Comparison of ENCODE assay signal across 14 cellular contexts in genomic region chr17:76351526-76352071, GRCh38. TPM values are rescaled to one million over a fixed set of nuclear protein-coding genes. Genes with fewer than 3 reads are reported as not detected.
DNase-seq lines count a peak whose midpoint lies in the region; ATAC-seq, FAIRE-seq and TF ChIP-seq lines count a peak whose summit lies in the region.
"Had no signal": no experiment of that assay in that cellular context is flagged by ENCODE, and none has a peak within 500 bp of the region (broad histone marks: within the 10 kb centered on the region; RNA-seq: fewer than 3 reads in every experiment).

No MANE protein-coding gene starts in this region.

- CTCF ChIA-PET in A549 (lab: Yijun Ruan, JAX), result interaction anchor here (0.6 to 29.4 kb wide), 11 partner anchors 12 to 346 kb away, joined by 3 to 899 read pairs (median 4); partner anchors contain the start of gene SPHK1
- CTCF ChIA-PET in Calu3 (lab: Charles Lee), result interaction anchor here (1.1 kb wide), 1 partner anchor 107 kb away, joined by 3 read pairs; no protein-coding TSS in a partner anchor
- CTCF ChIA-PET in activated CD4-positive, alpha-beta memory T cell treated with anti-CD3 and anti-CD28 coated beads for 36 hours (lab: Charles Lee), result interaction anchor here (0.8 to 8.4 kb wide), 5 partner anchors 33 to 57 kb away, joined by 4 to 97 read pairs (median 7); partner anchors contain the start of gene SPHK1

- ATAC-seq in A549 (no peak), left lobe of liver (peak; percentile 52)

- FAIRE-seq in A549 (lab: Jason Lieb, UNC) (no peak), H54 (lab: Jason Lieb, UNC) (no peak)
- FAIRE-seq: GM12892 had no signal

- peaks cover 12% of the 10 kb centered on the region for H3K36me3 ChIP-seq in HAP-1 (replicated peaks)

- in situ Hi-C loops in HAP-1 (cut with MboI; ENCODE audit: low sequenced_read_pairs), result no loop called here

- no peak for TF ChIP-seq RAD21 in A549 (conservative IDR thresholded peaks at IDR 0.05 in 1 of 2, IDR thresholded peaks at IDR 0.05 in 1 of 2)

- no peak for DNase-seq in A549 (ENCODE audit: low read depth in 1 of 2, low spot score in 1 of 2)
- DNase-seq in Calu3, result no peak
- DNase-seq in activated CD4-positive, alpha-beta memory T cell treated with anti-CD3 and anti-CD28 coated beads for 36 hours, result no peak
- peak; percentile 52 for DNase-seq in left lobe of liver (ENCODE audit: low spot score)
- no peak for DNase-seq in cortex of kidney (lab: John Stamatoyannopoulos, UW)
- no peak for DNase-seq in HAP-1 (ENCODE audit: low spot score in 2 of 2)
- no peak for DNase-seq in H54 (ENCODE audit: insufficient read length, low spot score)
- no peak for DNase-seq in GM03348 (ENCODE audit: low spot score)
- DNase-seq: activated naive CD4-positive, alpha-beta T cell treated with anti-CD3 and anti-CD28 coated beads, Interleukin-2, amount 50 U/mL, for 16 hours; effector memory CD4-positive, alpha-beta T cell; NCI-H1417; stomach had no signal

- H3K27ac Mint-ChIP-seq in Calu3 (ENCODE audit: unreplicated experiment), result peak overlapping the region; percentile 36
- H3K27ac Mint-ChIP-seq in activated CD4-positive, alpha-beta memory T cell treated with anti-CD3 and anti-CD28 coated beads for 36 hours, result no peak overlapping the region

- no peak overlapping the region for H3K27ac ChIP-seq in A549
- H3K27ac ChIP-seq: HL-60, stomach had no signal

- no peaks in the 10 kb centered on the region for H3K27me3 ChIP-seq in HAP-1 (ENCODE audit: low read depth)
- H3K27me3 ChIP-seq: stomach had no signal

- TF ChIP-seq POLR2A in A549 (IDR thresholded peaks at IDR 0.05; ENCODE audit: low read length) (no peak), H54 (IDR thresholded peaks at IDR 0.05; ENCODE audit: low read depth, low read length) (no peak)

- intact Hi-C loops in Calu3 (cut with micrococcal nuclease; ENCODE audit: unreplicated experiment), result no loop called here
- intact Hi-C loops in activated CD4-positive, alpha-beta memory T cell treated with anti-CD3 and anti-CD28 coated beads for 36 hours (cut with micrococcal nuclease), result no loop called here

- H3K4me3 Mint-ChIP-seq in Calu3 (ENCODE audit: low read depth, unreplicated experiment), result peak overlapping the region; percentile 96
- H3K4me3 Mint-ChIP-seq in activated CD4-positive, alpha-beta memory T cell treated with anti-CD3 and anti-CD28 coated beads for 36 hours, result peak overlapping the region; percentile 20

- peaks cover 18% of the 10 kb centered on the region; the same call in 2 of the 3 replicates for H3K4me1 ChIP-seq in A549
- peaks cover 1% of the 10 kb centered on the region; the same call in 1 of the 2 replicates for H3K4me1 ChIP-seq in HAP-1

- POLR2A ChIA-PET in A549 (lab: Yijun Ruan, JAX), result interaction anchor here (2.4 kb wide), 1 partner anchor 34 kb away, joined by 24 read pairs; the partner anchor contains the start of gene SPHK1
- POLR2A ChIA-PET in activated CD4-positive, alpha-beta memory T cell treated with anti-CD3 and anti-CD28 coated beads for 36 hours (lab: Charles Lee), result no interaction called here

- H3K9me3 ChIP-seq in A549, result no peaks in the 10 kb centered on the region
- H3K9me3 ChIP-seq in HAP-1, result no peaks in the 10 kb centered on the region
- H3K9me3 ChIP-seq: stomach had no signal

- no TSS peak for BruUV-seq in Calu3 (replicated peaks; lab: Mats Ljungman, UMichigan)

- no peaks in the 10 kb centered on the region for H3K27me3 Mint-ChIP-seq in Calu3 (ENCODE audit: unreplicated experiment)
- H3K27me3 Mint-ChIP-seq in activated CD4-positive, alpha-beta memory T cell treated with anti-CD3 and anti-CD28 coated beads for 36 hours, result no peaks in the 10 kb centered on the region

- no peaks in the 10 kb centered on the region for H3K9me3 Mint-ChIP-seq in Calu3 (ENCODE audit: low read depth, unreplicated experiment)
- no peaks in the 10 kb centered on the region for H3K9me3 Mint-ChIP-seq in activated CD4-positive, alpha-beta memory T cell treated with anti-CD3 and anti-CD28 coated beads for 36 hours

- no peak for TF ChIP-seq EP300 in A549 (IDR thresholded peaks at IDR 0.05)

- peaks cover 43% of the 10 kb centered on the region for H3K36me3 Mint-ChIP-seq in Calu3 (ENCODE audit: insufficient read depth, unreplicated experiment)
- peaks cover 8% of the 10 kb centered on the region for H3K36me3 Mint-ChIP-seq in activated CD4-positive, alpha-beta memory T cell treated with anti-CD3 and anti-CD28 coated beads for 36 hours

- H3K4me1 Mint-ChIP-seq in Calu3 (ENCODE audit: low read depth, unreplicated experiment), result peaks cover 21% of the 10 kb centered on the region
- H3K4me1 Mint-ChIP-seq in activated CD4-positive, alpha-beta memory T cell treated with anti-CD3 and anti-CD28 coated beads for 36 hours (ENCODE audit: low read depth), result peaks cover 18% of the 10 kb centered on the region

- peak overlapping the region; percentile 82 for H3K4me2 ChIP-seq in A549

- 75% methylated on average over 9 of the region's 9 CpGs for WGBS in A549 (ENCODE audit: missing lambda C conversion rate)

- TF ChIP-seq CTCF in A549 (IDR thresholded peaks at IDR 0.05), result no peak
- no peak for TF ChIP-seq CTCF in Calu3 (IDR thresholded peaks at IDR 0.05; ENCODE audit: unreplicated experiment)

- H3K4me3 ChIP-seq in A549, result no peak overlapping the region
- no peak overlapping the region for H3K4me3 ChIP-seq in HAP-1

TF ChIP-seq in A549, 52 proteins besides CTCF, POLR2A, EP300 and RAD21 (continues in another document):
- TF ChIP-seq HDAC2 (IDR thresholded peaks at IDR 0.05) (no peak), REST (IDR thresholded peaks at IDR 0.05) (no peak), JUNB (IDR thresholded peaks at IDR 0.05) (no peak), POLR2AphosphoS2 (conservative IDR thresholded peaks at IDR 0.05; ENCODE audit: low read length) (no peak), TFCP2L1 (CRISPR knock-in tag; IDR thresholded peaks at IDR 0.05) (no peak), ZC3H11A (IDR thresholded peaks at IDR 0.05) (no peak), HOXA7 (CRISPR knock-in tag; IDR thresholded peaks at IDR 0.05) (no peak), ELK1 (IDR thresholded peaks at IDR 0.05; ENCODE audit: low read depth, low read length) (no peak)

RNA-seq across cellular contexts. Expression of gene PRPSAP1, which starts 2.1 kb away (rescaled TPM):
- polyA plus RNA-seq in A549 (2011; rRNA removed) (80.9 and 92.1 TPM in 2 replicates), A549 (2017; fragmentation: RNase III; extraction: RNeasy Plus Mini Kit Qiagen cat#74134 plus additional on column Dnase treatment) (61.9 to 63.7 TPM (median 63.3 TPM) in 3 replicates)
- 85.4 and 116 TPM in 2 replicates for polyA plus RNA-seq in A549 (2012; cell fraction: cytosol; rRNA removed)
- polyA plus RNA-seq in A549 (2012; cell fraction: nucleus; rRNA removed), result 82.9 and 108 TPM in 2 replicates
- 51.0 and 57.8 TPM in 2 replicates for polyA minus RNA-seq in A549 (2011; rRNA and poly(A)+ RNA removed)
- total RNA-seq in Calu3 (2022) (41.2 and 42.6 TPM in 2 replicates), left lobe of liver (55.0 TPM)
- 10 to 100 TPM; 40.1 to 42.1 TPM for total RNA-seq in activated CD4-positive, alpha-beta memory T cell treated with anti-CD3 and anti-CD28 coated beads for 36 hours

RNA-seq across cellular contexts. Expression of gene SPHK1, which starts 32.8 kb away (rescaled TPM):
- polyA plus RNA-seq in A549 (2011; rRNA removed) (4.6 and 4.7 TPM in 2 replicates), A549 (2017; fragmentation: RNase III; extraction: RNeasy Plus Mini Kit Qiagen cat#74134 plus additional on column Dnase treatment) (11.8 to 14.9 TPM (median 13.0 TPM) in 3 replicates)
- 16.5 and 17.2 TPM in 2 replicates for polyA plus RNA-seq in A549 (2012; cell fraction: cytosol; rRNA removed)
- 45.7 and 46.2 TPM in 2 replicates for polyA plus RNA-seq in A549 (2012; cell fraction: nucleus; rRNA removed)
- 1.4 and 3.2 TPM in 2 replicates for polyA minus RNA-seq in A549 (2011; rRNA and poly(A)+ RNA removed)
- total RNA-seq in Calu3 (2022) (1.5 and 1.7 TPM in 2 replicates), left lobe of liver (0.93 TPM)
- total RNA-seq in activated CD4-positive, alpha-beta memory T cell treated with anti-CD3 and anti-CD28 coated beads for 36 hours, result 10 to 100 TPM in 1 of 2 experiments, 1 to 10 TPM in 1; 9.9 to 11.4 TPM

RNA-seq across cellular contexts. Expression of gene QRICH2, which starts 43.5 kb away (rescaled TPM):
- polyA plus RNA-seq in A549 (2011; rRNA removed), result 0.57 and 0.86 TPM in 2 replicates
- 1.5 and 2.2 TPM in 2 replicates for polyA plus RNA-seq in A549 (2012; cell fraction: cytosol; rRNA removed)
- polyA plus RNA-seq in A549 (2012; cell fraction: nucleus; rRNA removed), result 12.3 and 14.6 TPM in 2 replicates
- polyA plus RNA-seq in A549 (2017; fragmentation: RNase III; extraction: RNeasy Plus Mini Kit Qiagen cat#74134 plus additional on column Dnase treatment), result 0.88 to 1.7 TPM (median 1.0 TPM) in 3 replicates
- polyA minus RNA-seq in A549 (2011; rRNA and poly(A)+ RNA removed), result 3.3 and 5.0 TPM in 2 replicates
- total RNA-seq in Calu3 (2022), result 3.0 and 3.9 TPM in 2 replicates
- 1 to 10 TPM; 1.0 to 1.1 TPM for total RNA-seq in activated CD4-positive, alpha-beta memory T cell treated with anti-CD3 and anti-CD28 coated beads for 36 hours
- 2.6 TPM for total RNA-seq in left lobe of liver
